In genomic region chr2:105294844-105295481, GRCh38 we compare ENCODE assay signal across 9 cellular contexts. TPM values are rescaled to one million over a fixed set of nuclear protein-coding genes. Genes with fewer than 3 reads are reported as not detected.
A peak's percentile ranks its signal among the peaks of the same experiment; 100 is the strongest.
DNase-seq lines count a peak whose midpoint lies in the region; ATAC-seq and TF ChIP-seq lines count a peak whose summit lies in the region.
"Had no signal": no experiment of that assay in that cellular context is flagged by ENCODE, and none has a peak within 500 bp of the region (broad histone marks: within the 10 kb centered on the region; RNA-seq: fewer than 3 reads in every experiment).

No MANE protein-coding gene starts in this region.

- intact Hi-C loops in Right ventricle myocardium inferior (cut with DNase I) = no loop called here

- H3K4me3 ChIP-seq in right atrium auricular region (no peak overlapping the region), lung (no peak overlapping the region)
- H3K4me3 ChIP-seq: vagina had no signal

- ATAC-seq in Right ventricle myocardium inferior = peak; percentile 42
- no peak for ATAC-seq in lung (ENCODE audit: insufficient read depth, low FRiP score)

- H3K27me3 ChIP-seq in right atrium auricular region (no peaks in the 10 kb centered on the region), lung (ENCODE audit: control insufficient read depth, insufficient read depth) (no peaks in the 10 kb centered on the region)
- H3K27me3 ChIP-seq: vagina had no signal

- peak in 1 of 2 donors; percentile 62 for TF ChIP-seq CTCF in right atrium auricular region (IDR thresholded peaks at IDR 0.05)
- peak; percentile 3 for TF ChIP-seq CTCF in lung (IDR thresholded peaks at IDR 0.05; ENCODE audit: control extremely low read depth, extremely low read depth)

- H3K4me1 ChIP-seq in right atrium auricular region (no peaks in the 10 kb centered on the region), lung (ENCODE audit: control insufficient read depth in 2 of 2, insufficient read depth in 2 of 2, low read length in 2 of 2) (peaks cover 0 to 2% of the 10 kb centered on the region in 2 donors)
- H3K4me1 ChIP-seq: vagina had no signal

- H3K27ac ChIP-seq in right atrium auricular region = no peak overlapping the region
- no peak overlapping the region for H3K27ac ChIP-seq in lung (ENCODE audit: low read depth in 1 of 2, low read length in 1 of 2)
- H3K27ac ChIP-seq: vagina had no signal

- WGBS in lung, 2 donors = 43 to 45% methylated on average over 5 of the region's 5 CpGs

- DNase-seq in Right ventricle myocardium inferior (ENCODE audit: missing footprints) (no peak), right atrium auricular region (ENCODE audit: low spot score) (no peak), HK-2 (ENCODE audit: unreplicated experiment) (peak; percentile 51), SHP77 treated with DMSO at 0.1 percent for 48 hours (lab: John Stamatoyannopoulos, UW) (peak; percentile 1), dermis blood vessel endothelial cell (peak; percentile 77), lung (ENCODE audit: low spot score) (no peak), KG1 (lab: John Stamatoyannopoulos, UW) (no peak)
- DNase-seq in activated CD4-positive, CD25-positive, alpha-beta regulatory T cell treated with anti-CD3 and anti-CD28 coated beads, Interleukin-2, amount 50 U/mL, for 72 hours = no peak

- H3K36me3 ChIP-seq in right atrium auricular region = peaks cover 38% of the 10 kb centered on the region
- H3K36me3 ChIP-seq in lung (ENCODE audit: control insufficient read depth in 2 of 2, insufficient read depth in 2 of 2, low read length in 2 of 2) = peaks cover 26 to 29% of the 10 kb centered on the region in 2 donors

- H3K9me3 ChIP-seq in right atrium auricular region (no peaks in the 10 kb centered on the region), lung (ENCODE audit: control insufficient read depth in 2 of 2, insufficient read depth in 1 of 2, low read length in 1 of 2) (no peaks in the 10 kb centered on the region)
- H3K9me3 ChIP-seq: vagina had no signal

RNA-seq across cellular contexts. Expression of gene TGFBRAP1, which starts 34.6 kb away (rescaled TPM):
- 10.3 TPM for total RNA-seq in Right ventricle myocardium inferior
- total RNA-seq in right atrium auricular region = 10 to 100 TPM; 13.3 to 15.8 TPM
- total RNA-seq in dermis blood vessel endothelial cell = 47.8 and 75.1 TPM in 2 replicates
- 10 to 100 TPM; 14.6 to 19.7 TPM for total RNA-seq in lung
- polyA plus RNA-seq in lung = 1 to 10 TPM; 4.0 to 9.4 TPM

RNA-seq across cellular contexts. Expression of gene C2orf49, which starts 42.4 kb away (rescaled TPM):
- 16.7 TPM for total RNA-seq in Right ventricle myocardium inferior
- total RNA-seq in right atrium auricular region = 10 to 100 TPM; 15.5 to 18.0 TPM
- total RNA-seq in dermis blood vessel endothelial cell = 18.4 and 18.8 TPM in 2 replicates
- 10 to 100 TPM; 12.3 to 18.7 TPM for total RNA-seq in lung
- 1 to 10 TPM; 7.6 to 9.0 TPM for polyA plus RNA-seq in lung

RNA-seq across cellular contexts. Expression of gene GPR45, which starts 53.4 kb away (rescaled TPM):
- total RNA-seq in Right ventricle myocardium inferior = not detected
- not detected for total RNA-seq in right atrium auricular region
- not detected in 2 replicates for total RNA-seq in dermis blood vessel endothelial cell
- total RNA-seq in lung = not detected
- polyA plus RNA-seq in lung = not detected
- total RNA-seq: vagina had no signal

Comparison
In these comparisons a context has a peak if more than half of its experiments do, and no peak if none do; other contexts are left out.
1. DNase-seq: peak in HK-2 (single experiment), SHP77 treated with DMSO at 0.1 percent for 48 hours (single experiment) and dermis blood vessel endothelial cell (single experiment); none in Right ventricle myocardium inferior (single experiment), right atrium auricular region (single experiment), lung (single experiment), KG1 (single experiment) and activated CD4-positive, CD25-positive, alpha-beta regulatory T cell treated with anti-CD3 and anti-CD28 coated beads, Interleukin-2, amount 50 U/mL, for 72 hours (single experiment).